ENCODE assay signal across 8 cellular contexts in genomic region chr1:235368428-235368827, GRCh38. TPM values are rescaled to one million over a fixed set of nuclear protein-coding genes. Genes with fewer than 3 reads are reported as not detected.
DNase-seq lines count a peak whose midpoint lies in the region; ATAC-seq and TF ChIP-seq lines count a peak whose summit lies in the region.

No MANE protein-coding gene starts in this region.

- H3K4me1 Mint-ChIP-seq in T-helper 1 cell treated with Interleukin-12 subunit alpha and Interleukin-12 subunit beta and Interleukin-4 antibody, amounts not matched to agents 30 μg/mL and 1 μg/mL, for 36 hours (ENCODE audit: low read depth) = peaks cover 20% of the 10 kb centered on the region

- H3K4me1 ChIP-seq in RWPE2 (ENCODE audit: insufficient read depth, poor library complexity, severe bottlenecking) (no peaks in the 10 kb centered on the region), esophagus muscularis mucosa (peaks cover 10 to 20% (median 18%) of the 10 kb centered on the region in 4 donors)

- H3K36me3 ChIP-seq in RWPE2 (ENCODE audit: low read depth) (no peaks in the 10 kb centered on the region), esophagus muscularis mucosa (peaks cover 0 to 12% (median 4%) of the 10 kb centered on the region in 4 donors), H7 (replicated peaks; ENCODE audit: control insufficient read depth, insufficient read depth, low read length) (no peaks in the 10 kb centered on the region)

- H3K36me3 Mint-ChIP-seq in T-helper 1 cell treated with Interleukin-12 subunit alpha and Interleukin-12 subunit beta and Interleukin-4 antibody, amounts not matched to agents 30 μg/mL and 1 μg/mL, for 36 hours (ENCODE audit: low read depth) = peaks cover 4% of the 10 kb centered on the region

- no peak for TF ChIP-seq EP300 in esophagus muscularis mucosa (IDR thresholded peaks at IDR 0.05)

- intact Hi-C loops in esophagus muscularis mucosa (cut with DNase I) = no loop called here

- H3K9me3 ChIP-seq in RWPE2 (ENCODE audit: severe bottlenecking) (no peaks in the 10 kb centered on the region), esophagus muscularis mucosa (no peaks in the 10 kb centered on the region)

- H3K4me3 ChIP-seq in RWPE2 (ENCODE audit: severe bottlenecking) (peak overlapping the region; percentile 39), esophagus muscularis mucosa (peak overlapping the region; percentile 68 to 84 (median 80)), skeletal muscle cell (ENCODE audit: low read depth, low read length) (peak overlapping the region; percentile 82), H7 (ENCODE audit: insufficient read depth, low read depth, low read length) (no peak overlapping the region)

- no peaks in the 10 kb centered on the region for H3K9me3 Mint-ChIP-seq in T-helper 1 cell treated with Interleukin-12 subunit alpha and Interleukin-12 subunit beta and Interleukin-4 antibody, amounts not matched to agents 30 μg/mL and 1 μg/mL, for 36 hours

- TF ChIP-seq CTCF in RWPE2 (IDR thresholded peaks at IDR 0.05; ENCODE audit: poor library complexity, severe bottlenecking) (no peak), esophagus muscularis mucosa (IDR thresholded peaks at IDR 0.05) (no peak)

- peak overlapping the region; percentile 93 for H3K4me3 Mint-ChIP-seq in T-helper 1 cell treated with Interleukin-12 subunit alpha and Interleukin-12 subunit beta and Interleukin-4 antibody, amounts not matched to agents 30 μg/mL and 1 μg/mL, for 36 hours

- H3K27me3 Mint-ChIP-seq in T-helper 1 cell treated with Interleukin-12 subunit alpha and Interleukin-12 subunit beta and Interleukin-4 antibody, amounts not matched to agents 30 μg/mL and 1 μg/mL, for 36 hours (ENCODE audit: low read depth) = no peaks in the 10 kb centered on the region

- DNase-seq in T-helper 1 cell (no peak), RWPE2 (ENCODE audit: low spot score) (no peak), esophagus muscularis mucosa (ENCODE audit: extremely low spot score) (no peak), skeletal muscle cell (ENCODE audit: low read depth) (no peak), H7 (no peak), iPS-NIHi11 (ENCODE audit: low spot score) (no peak)

- ATAC-seq in RWPE2 (ENCODE audit: low read depth) (no peak), HG03565 (IDR thresholded peaks at IDR 0.05; ENCODE audit: unreplicated experiment) (no peak)

- H3K27ac Mint-ChIP-seq in T-helper 1 cell treated with Interleukin-12 subunit alpha and Interleukin-12 subunit beta and Interleukin-4 antibody, amounts not matched to agents 30 μg/mL and 1 μg/mL, for 36 hours = peak overlapping the region; percentile 26

- peak overlapping the region; percentile 89 for H3K27ac ChIP-seq in RWPE2 (ENCODE audit: poor library complexity, severe bottlenecking)
- H3K27ac ChIP-seq in esophagus muscularis mucosa (replicated peaks in 1 of 4) = no peak overlapping the region

- no peaks in the 10 kb centered on the region for H3K27me3 ChIP-seq in RWPE2 (ENCODE audit: insufficient read depth, poor library complexity, severe bottlenecking)
- no peaks in the 10 kb centered on the region for H3K27me3 ChIP-seq in esophagus muscularis mucosa
- H3K27me3 ChIP-seq in H7 (ENCODE audit: control insufficient read depth, insufficient read depth, low read length) = no peaks in the 10 kb centered on the region

- no peak for TF ChIP-seq POLR2A in esophagus muscularis mucosa (IDR thresholded peaks at IDR 0.05; ENCODE audit: low read depth)

- 89% methylated on average over 5 of the region's 5 CpGs for WGBS in esophagus muscularis mucosa

RNA-seq across cellular contexts. Expression of gene TBCE, which starts 1.2 kb away (rescaled TPM):
- total RNA-seq in esophagus muscularis mucosa = 10 to 100 TPM; 10.6 to 21.6 (median 15.3) TPM
- total RNA-seq in H7 (2014; rRNA removed; shearing (Covaris generic)) = 28.8 and 31.0 TPM in 2 replicates

RNA-seq across cellular contexts. Expression of gene GGPS1, which starts 40.1 kb away (rescaled TPM):
- 10 to 100 TPM; 25.7 to 30.5 (median 28.7) TPM for total RNA-seq in esophagus muscularis mucosa
- total RNA-seq in H7 (2014; rRNA removed; shearing (Covaris generic)) = 52.5 and 53.8 TPM in 2 replicates

RNA-seq across cellular contexts. Expression of gene ARID4B, which starts 40.4 kb away (rescaled TPM):
- total RNA-seq in esophagus muscularis mucosa = 10 to 100 TPM; 23.0 to 38.2 (median 29.2) TPM
- 16.0 and 27.0 TPM in 2 replicates for total RNA-seq in H7 (2014; rRNA removed; shearing (Covaris generic))
